Comparison of ENCODE assay signal across 10 cellular contexts in genomic region chr12:132066345-132066685, GRCh38.
A peak's percentile ranks its signal among the peaks of the same experiment; 100 is the strongest.
DNase-seq lines count a peak whose midpoint lies in the region; ATAC-seq lines count a peak whose summit lies in the region.
"Had no signal": no experiment of that assay in that cellular context is flagged by ENCODE, and none has a peak within 500 bp of the region (broad histone marks: within the 10 kb centered on the region; RNA-seq: fewer than 3 reads in every experiment).

No MANE protein-coding gene starts in this region.

- H3K9me3 ChIP-seq in mesenchymal stem cell (ENCODE audit: control insufficient read depth, low read length) (no peaks in the 10 kb centered on the region), GM23248 (ENCODE audit: low read depth) (no peaks in the 10 kb centered on the region)
- H3K9me3 ChIP-seq: thyroid gland had no signal

- DNase-seq in GDM1 (lab: John Stamatoyannopoulos, UW) (peak; percentile 69), mesenchymal stem cell (peak; percentile 20), sciatic nerve (ENCODE audit: low spot score) (no peak), GM23248 (no peak), nucleus accumbens (lab: John Stamatoyannopoulos, UW) (no peak)
- DNase-seq in activated CD4-positive, alpha-beta T cell treated with anti-CD3 and anti-CD28 coated beads, Interleukin-2, amount 10 ng/mL, durations not matched to agents 7 days and 5 days: peak; percentile 52
- DNase-seq: thyroid gland had no signal

- WGBS in mesenchymal stem cell: 74% methylated on average over 13 of the region's 13 CpGs
- 96% methylated on average over 13 of the region's 13 CpGs for WGBS in GM23248 (ENCODE audit: low coverage in 1 of 2, low lambda C conversion rate in 2 of 2, missing lambda C conversion rate in 2 of 2), 2 experiments

- H3K4me3 ChIP-seq in mesenchymal stem cell (ENCODE audit: insufficient read depth in 1 of 2, low read depth in 1 of 2, low read length in 2 of 2) (no peak overlapping the region), GM23248 (no peak overlapping the region)
- H3K4me3 ChIP-seq: lung, thyroid gland had no signal

- H3K9ac ChIP-seq in mesenchymal stem cell (ENCODE audit: low read length): no peak overlapping the region
- no peak overlapping the region for H3K9ac ChIP-seq in GM23248

- peak overlapping the region; percentile 73 for H3K27ac Mint-ChIP-seq in activated CD4-positive, alpha-beta T cell treated with anti-CD3 and anti-CD28 coated beads, Interleukin-2, amount 10 ng/mL, durations not matched to agents 7 days and 5 days

- no peak overlapping the region for H2BK12ac ChIP-seq in mesenchymal stem cell (ENCODE audit: low read length in 2 of 2)

- POLR2A ChIA-PET in activated CD4-positive, alpha-beta T cell treated with anti-CD3 and anti-CD28 coated beads, Interleukin-2, amount 10 ng/mL, durations not matched to agents 7 days and 5 days (lab: Charles Lee): no interaction called here

- no peak overlapping the region for H3K4ac ChIP-seq in mesenchymal stem cell (ENCODE audit: low read depth in 1 of 2, low read length in 2 of 2)

- H3K27me3 ChIP-seq in mesenchymal stem cell (ENCODE audit: control insufficient read depth in 1 of 2, insufficient read depth in 1 of 2, low read length in 2 of 2) (no peaks in the 10 kb centered on the region), GM23248 (replicated peaks; ENCODE audit: insufficient read depth) (no peaks in the 10 kb centered on the region)
- H3K27me3 ChIP-seq: thyroid gland had no signal

- H3K79me2 ChIP-seq in GM23248 (ENCODE audit: insufficient read depth): no peaks in the 10 kb centered on the region

- peaks cover 40% of the 10 kb centered on the region for H3K36me3 Mint-ChIP-seq in activated CD4-positive, alpha-beta T cell treated with anti-CD3 and anti-CD28 coated beads, Interleukin-2, amount 10 ng/mL, durations not matched to agents 7 days and 5 days (ENCODE audit: low read depth)

- no peaks in the 10 kb centered on the region for H3K27me3 Mint-ChIP-seq in activated CD4-positive, alpha-beta T cell treated with anti-CD3 and anti-CD28 coated beads, Interleukin-2, amount 10 ng/mL, durations not matched to agents 7 days and 5 days

- H2AK5ac ChIP-seq in mesenchymal stem cell (ENCODE audit: low read length, severe bottlenecking): no peak overlapping the region

- ATAC-seq in HG02970 (IDR thresholded peaks at IDR 0.05; ENCODE audit: low FRiP score, unreplicated experiment) (peak; percentile 36), sciatic nerve (no peak), GM18520 (IDR thresholded peaks at IDR 0.05; ENCODE audit: unreplicated experiment) (no peak)

- CTCF ChIA-PET in activated CD4-positive, alpha-beta T cell treated with anti-CD3 and anti-CD28 coated beads, Interleukin-2, amount 10 ng/mL, durations not matched to agents 7 days and 5 days (lab: Charles Lee): interaction anchor here (1.3 kb wide), 1 partner anchor 15 kb away, joined by 3 read pairs; no protein-coding TSS in a partner anchor

- intact Hi-C loops in sciatic nerve (cut with DNase I): no loop called here

- H3K23ac ChIP-seq in mesenchymal stem cell (ENCODE audit: low read length in 2 of 2): no peak overlapping the region

- H3K9me2 ChIP-seq in GM23248 (ENCODE audit: insufficient read depth): no peaks in the 10 kb centered on the region

- H3K9me3 Mint-ChIP-seq in activated CD4-positive, alpha-beta T cell treated with anti-CD3 and anti-CD28 coated beads, Interleukin-2, amount 10 ng/mL, durations not matched to agents 7 days and 5 days: no peaks in the 10 kb centered on the region

- H2BK5ac ChIP-seq in mesenchymal stem cell (ENCODE audit: low read depth, low read length, poor library complexity, severe bottlenecking): no peak overlapping the region

- no peak overlapping the region for H2BK120ac ChIP-seq in mesenchymal stem cell (ENCODE audit: low read depth, low read length)

- H4K20me1 ChIP-seq in GM23248 (ENCODE audit: insufficient read depth): no peaks in the 10 kb centered on the region

- H3K36me3 ChIP-seq in mesenchymal stem cell (ENCODE audit: control insufficient read depth in 1 of 2, insufficient read depth in 2 of 2, low read depth in 1 of 2, low read length in 2 of 2) (peaks cover 89 to 96% of the 10 kb centered on the region in 2 experiments), GM23248 (ENCODE audit: low read depth) (peaks cover 14% of the 10 kb centered on the region; the same call in 1 of the 2 replicates)

- no peak overlapping the region for H2AFZ ChIP-seq in mesenchymal stem cell (ENCODE audit: low read depth, low read length)
- no peak overlapping the region for H2AFZ ChIP-seq in GM23248

- H3K4me1 ChIP-seq in mesenchymal stem cell (ENCODE audit: control insufficient read depth, insufficient read depth, low read depth, low read length) (peaks cover 6% of the 10 kb centered on the region), GM23248 (ENCODE audit: insufficient read depth) (no peaks in the 10 kb centered on the region)
- H3K4me1 ChIP-seq: thyroid gland had no signal

- H3K14ac ChIP-seq in mesenchymal stem cell (ENCODE audit: low read length in 2 of 2): no peak overlapping the region

- no peak overlapping the region for H4K8ac ChIP-seq in mesenchymal stem cell (ENCODE audit: low read length)

- H3F3A ChIP-seq in GM23248 (ENCODE audit: insufficient read depth): no peaks in the 10 kb centered on the region

- H3K4me1 Mint-ChIP-seq in activated CD4-positive, alpha-beta T cell treated with anti-CD3 and anti-CD28 coated beads, Interleukin-2, amount 10 ng/mL, durations not matched to agents 7 days and 5 days: peaks cover 42% of the 10 kb centered on the region

- in situ Hi-C loops in GM23248 (cut with MboI): no loop called here

- H3K27ac ChIP-seq in mesenchymal stem cell (ENCODE audit: low read length, poor library complexity, severe bottlenecking): no peak overlapping the region
- no peak overlapping the region for H3K27ac ChIP-seq in GM23248
- H3K27ac ChIP-seq: thyroid gland had no signal

- no peak overlapping the region for H2BK15ac ChIP-seq in mesenchymal stem cell (ENCODE audit: low read depth, poor library complexity, severe bottlenecking)

- peaks cover 61% of the 10 kb centered on the region for H3K79me1 ChIP-seq in mesenchymal stem cell (replicated peaks; ENCODE audit: low read length, poor library complexity, severe bottlenecking)

- peak overlapping the region; percentile 51 for H3K4me3 Mint-ChIP-seq in activated CD4-positive, alpha-beta T cell treated with anti-CD3 and anti-CD28 coated beads, Interleukin-2, amount 10 ng/mL, durations not matched to agents 7 days and 5 days

- H3K4me2 ChIP-seq in mesenchymal stem cell (ENCODE audit: low read length, poor library complexity, severe bottlenecking) (no peak overlapping the region), GM23248 (ENCODE audit: unreplicated experiment) (no peak overlapping the region)

- no peak overlapping the region for H4K91ac ChIP-seq in mesenchymal stem cell (ENCODE audit: low read length)

- no peak overlapping the region for H3K18ac ChIP-seq in mesenchymal stem cell (ENCODE audit: low read depth in 1 of 2, low read length in 2 of 2)

Comparison
In these comparisons a context has a peak if more than half of its experiments do, and no peak if none do; other contexts are left out.
1. DNase-seq: peak in GDM1 (single experiment), activated CD4-positive, alpha-beta T cell treated with anti-CD3 and anti-CD28 coated beads, Interleukin-2, amount 10 ng/mL, durations not matched to agents 7 days and 5 days (single experiment) and mesenchymal stem cell (single experiment); none in sciatic nerve (single experiment), GM23248 (single experiment) and nucleus accumbens (0 of 56).